In genomic region chr4:17197070-17197469, GRCh38 we compare ENCODE assay signal across 1 cellular context.
TF ChIP-seq lines count a peak whose summit lies in the region.

No MANE protein-coding gene starts in this region.

TF ChIP-seq in IMR-90, 13 proteins besides CTCF, POLR2A, EP300 and RAD21:
- TF ChIP-seq RCOR1 (IDR thresholded peaks at IDR 0.05; ENCODE audit: insufficient replicate concordance, low read length) (no peak), ELK1 (IDR thresholded peaks at IDR 0.05; ENCODE audit: borderline replicate concordance, low read depth, low read length) (no peak), NFE2L2 (IDR thresholded peaks at IDR 0.05; ENCODE audit: low read depth, low read length) (no peak), CEBPB (IDR thresholded peaks at IDR 0.05; ENCODE audit: low read depth, low read length) (no peak), FOS (IDR thresholded peaks at IDR 0.05; ENCODE audit: low read depth, low read length) (no peak)
